17 cellular contexts compared by ENCODE assay signal in the genomic region with DNA sequence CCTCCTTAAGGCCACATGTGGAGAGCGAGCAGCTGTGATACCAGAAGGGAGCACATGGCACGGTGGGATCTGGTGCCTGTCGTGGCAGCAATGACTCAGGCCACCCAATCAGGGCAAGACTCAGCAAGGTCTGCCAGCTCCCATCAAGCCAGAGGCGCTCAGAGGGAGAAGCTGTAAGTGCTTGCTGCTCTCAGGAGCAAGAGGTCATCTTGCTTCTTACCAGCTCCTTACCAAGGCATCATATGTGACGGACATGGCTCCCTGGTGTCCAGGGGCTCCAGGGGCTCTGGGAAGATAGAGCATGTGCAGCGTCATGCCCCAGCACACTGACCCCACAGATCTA.
DNase-seq lines count a peak whose midpoint lies in the region; ATAC-seq and TF ChIP-seq lines count a peak whose summit lies in the region.
"Had no signal": no experiment of that assay in that cellular context is flagged by ENCODE, and none has a peak within 500 bp of the region (broad histone marks: within the 10 kb centered on the region; RNA-seq: fewer than 3 reads in every experiment).

No MANE protein-coding gene starts in this region.

- H3K27ac ChIP-seq in DOHH2 (ENCODE audit: low read depth, low read length), result no peak overlapping the region
- peak overlapping the region; percentile 91 to 95 for H3K27ac ChIP-seq in ascending aorta
- H3K27ac ChIP-seq: parathyroid adenoma, uterus had no signal

- H3K4me1 Mint-ChIP-seq in natural killer cell treated with Interleukin-12 subunit alpha and Interleukin-12 subunit beta and Interleukin-15 and Interleukin-18, amount 100 ng/mL, for 72 hours (ENCODE audit: low read depth in 2 of 2), result peaks cover 66 to 68% of the 10 kb centered on the region in 2 donors

- peaks cover 91% of the 10 kb centered on the region for H3K79me2 ChIP-seq in DOHH2 (ENCODE audit: control insufficient read depth, low read length)

- no peak overlapping the region for H3K4me3 Mint-ChIP-seq in natural killer cell treated with Interleukin-12 subunit alpha and Interleukin-12 subunit beta and Interleukin-15 and Interleukin-18, amount 100 ng/mL, for 72 hours

- in situ Hi-C loops in GM13976 (cut with MboI; ENCODE audit: low sequenced_read_pairs, unreplicated experiment), result no loop called here

- H3K4me2 ChIP-seq in DOHH2 (ENCODE audit: low read length), result peak overlapping the region; percentile 77

- H3F3A ChIP-seq in DOHH2 (ENCODE audit: control insufficient read depth, insufficient read depth), result peaks cover 54% of the 10 kb centered on the region

- TF ChIP-seq CTCF in BE2C (IDR thresholded peaks at IDR 0.05; ENCODE audit: low read depth, low read length) (no peak), DOHH2 (IDR thresholded peaks at IDR 0.05; ENCODE audit: low read depth, low read length, poor library complexity, severe bottlenecking) (no peak), ascending aorta (IDR thresholded peaks at IDR 0.05) (no peak), GM13976 (IDR thresholded peaks at IDR 0.05; ENCODE audit: borderline replicate concordance, control extremely low read depth, extremely low read depth, insufficient read depth, missing control alignments) (no peak)

- H3K9me3 Mint-ChIP-seq in natural killer cell treated with Interleukin-12 subunit alpha and Interleukin-12 subunit beta and Interleukin-15 and Interleukin-18, amount 100 ng/mL, for 72 hours, result no peaks in the 10 kb centered on the region

- peaks cover under 1% of the 10 kb centered on the region for H3K36me3 Mint-ChIP-seq in natural killer cell treated with Interleukin-12 subunit alpha and Interleukin-12 subunit beta and Interleukin-15 and Interleukin-18, amount 100 ng/mL, for 72 hours

- ATAC-seq in natural killer cell treated with Interleukin-12 subunit alpha and Interleukin-12 subunit beta and Interleukin-15 and Interleukin-18, amount 100 ng/mL, for 72 hours, result no peak
- ATAC-seq: body of pancreas had no signal

- DNase-seq in BE2C, result peak; percentile 45
- DNase-seq in ascending aorta (ENCODE audit: low spot score in 2 of 2), result no peak
- no peak for DNase-seq in natural killer cell treated with Interleukin-12 subunit alpha and Interleukin-12 subunit beta and Interleukin-15 and Interleukin-18, amount 100 ng/mL, for 72 hours (ENCODE audit: low spot score)
- no peak for DNase-seq in DMS79 treated with DMSO at 0.1 percent for 48 hours (lab: John Stamatoyannopoulos, UW)
- no peak for DNase-seq in NCI-H510A treated with DMSO at 0.1 percent for 48 hours (lab: John Stamatoyannopoulos, UW)
- DNase-seq in GM13976 (ENCODE audit: low spot score), result no peak
- DNase-seq in SKM-1 (lab: John Stamatoyannopoulos, UW; ENCODE audit: unreplicated experiment), result no peak
- DNase-seq: activated effector memory CD4-positive, alpha-beta T cell treated with Interleukin-2 at 50 U/mL for 16 hours; body of pancreas; kidney glomerular epithelial cell; NCI-H187; small intestine; stimulated activated naive CD4-positive, alpha-beta T cell had no signal

- intact Hi-C loops in ascending aorta (cut with DNase I), result no loop called here

- H3K4me1 ChIP-seq in BE2C (peaks cover 23% of the 10 kb centered on the region), DOHH2 (ENCODE audit: control insufficient read depth, low read length) (peaks cover 82% of the 10 kb centered on the region), ascending aorta (peaks cover 36 to 56% of the 10 kb centered on the region in 2 donors)
- H3K4me1 ChIP-seq: parathyroid adenoma had no signal

- no peaks in the 10 kb centered on the region for H3K36me3 ChIP-seq in BE2C
- peaks cover 63% of the 10 kb centered on the region for H3K36me3 ChIP-seq in DOHH2 (ENCODE audit: control insufficient read depth, low read length)
- H3K36me3 ChIP-seq in ascending aorta, result no peaks in the 10 kb centered on the region
- H3K36me3 ChIP-seq: SJSA1, uterus had no signal

- H3K27ac Mint-ChIP-seq in natural killer cell treated with Interleukin-12 subunit alpha and Interleukin-12 subunit beta and Interleukin-15 and Interleukin-18, amount 100 ng/mL, for 72 hours, result peak overlapping the region; percentile 25 to 78

- no peaks in the 10 kb centered on the region for H3K27me3 Mint-ChIP-seq in natural killer cell treated with Interleukin-12 subunit alpha and Interleukin-12 subunit beta and Interleukin-15 and Interleukin-18, amount 100 ng/mL, for 72 hours

- no peaks in the 10 kb centered on the region for H3K9me2 ChIP-seq in DOHH2 (replicated peaks; ENCODE audit: control insufficient read depth, low read length)

- H3K9me3 ChIP-seq in BE2C (no peaks in the 10 kb centered on the region), DOHH2 (ENCODE audit: control insufficient read depth, insufficient read depth, low read length) (no peaks in the 10 kb centered on the region), ascending aorta (no peaks in the 10 kb centered on the region)
- H3K9me3 ChIP-seq: body of pancreas, SJSA1, uterus had no signal

- H3K4me3 ChIP-seq in BE2C (ENCODE audit: low read depth, low read length) (no peak overlapping the region), DOHH2 (ENCODE audit: low read length) (peak overlapping the region; percentile 64), ascending aorta (no peak overlapping the region)
- H3K4me3 ChIP-seq: body of pancreas, SJSA1, uterus had no signal

- no peaks in the 10 kb centered on the region for H4K20me1 ChIP-seq in DOHH2 (ENCODE audit: control insufficient read depth, insufficient read depth, low read depth, low read length)

- H3K27me3 ChIP-seq in BE2C (no peaks in the 10 kb centered on the region), DOHH2 (ENCODE audit: control insufficient read depth, low read length) (no peaks in the 10 kb centered on the region), ascending aorta (no peaks in the 10 kb centered on the region)
- H3K27me3 ChIP-seq: body of pancreas, SJSA1, uterus had no signal
